8 cellular contexts compared by ENCODE assay signal in genomic region chr7:143263266-143264195, GRCh38. TPM values are rescaled to one million over a fixed set of nuclear protein-coding genes. Genes with fewer than 3 reads are reported as not detected.
DNase-seq lines count a peak whose midpoint lies in the region; ATAC-seq and TF ChIP-seq lines count a peak whose summit lies in the region.

Gene GSTK1 (plus strand): TSS chr7:143263441. CDS start chr7:143263514, 73 bp downstream.

- H3K27me3 ChIP-seq in DND-41 (ENCODE audit: insufficient read depth, low read length, poor library complexity) = no peaks in the 10 kb centered on the region
- no peaks in the 10 kb centered on the region for H3K27me3 ChIP-seq in SJSA1 (replicated peaks)
- H3K27me3 ChIP-seq in neuronal stem cell (ENCODE audit: control insufficient read depth in 3 of 3, insufficient read depth in 3 of 3, low read depth in 1 of 3, low read length in 3 of 3) = no peaks in the 10 kb centered on the region

- H2BK120ac ChIP-seq in neuronal stem cell (ENCODE audit: low read depth, low read length) = no peak within 1 kb of the TSS

- H3K4me3 ChIP-seq in DND-41 (ENCODE audit: low read depth in 1 of 2, low read length in 2 of 2) (peak within 1 kb of the TSS; percentile 51 to 74), SJSA1 (peak within 1 kb of the TSS; percentile 68), neuronal stem cell (ENCODE audit: low read length in 2 of 2) (peak within 1 kb of the TSS; percentile 60 to 85)
- H3K4me3 ChIP-seq in Jurkat, Clone E6-1 (ENCODE audit: low read length) = peak within 1 kb of the TSS; percentile 87

- H3K79me1 ChIP-seq in neuronal stem cell (ENCODE audit: low read depth, low read length) = peaks cover 2% of the 10 kb centered on the region

- H3K79me2 ChIP-seq in DND-41 (ENCODE audit: insufficient read depth, low read length) = peaks cover 17% of the 10 kb centered on the region

- H3K4me2 ChIP-seq in DND-41 (ENCODE audit: insufficient read depth, low read length) (peak within 1 kb of the TSS; percentile 93), neuronal stem cell (ENCODE audit: insufficient read depth, low read length, poor library complexity, severe bottlenecking) (peak within 1 kb of the TSS; percentile 71)

- H3K36me3 ChIP-seq in DND-41 (ENCODE audit: insufficient read depth, low read length) (peaks cover 27% of the 10 kb centered on the region), SJSA1 (peaks cover 24% of the 10 kb centered on the region), neuronal stem cell (replicated peaks in 1 of 2; ENCODE audit: control insufficient read depth in 2 of 2, insufficient read depth in 2 of 2, low read length in 2 of 2) (peaks cover 6 to 24% of the 10 kb centered on the region in 2 donors)

- H2AFZ ChIP-seq in DND-41 (ENCODE audit: low read depth, low read length) (peak within 1 kb of the TSS; percentile 89), neuronal stem cell (ENCODE audit: low read length) (peak within 1 kb of the TSS; percentile 94)

- peak within 1 kb of the TSS; percentile 97 for H3K23ac ChIP-seq in neuronal stem cell (ENCODE audit: low read depth, low read length, poor library complexity)

- H3K4me1 ChIP-seq in DND-41 (ENCODE audit: insufficient read depth, low read length) = peaks cover 26% of the 10 kb centered on the region
- peaks cover 9% of the 10 kb centered on the region; the same call in 1 of the 2 replicates for H3K4me1 ChIP-seq in SJSA1 (replicated peaks)
- peaks cover 0 to 4% of the 10 kb centered on the region in 2 donors for H3K4me1 ChIP-seq in neuronal stem cell (ENCODE audit: control insufficient read depth in 2 of 2, insufficient read depth in 1 of 2, low read depth in 1 of 2, low read length in 2 of 2)

- H4K8ac ChIP-seq in neuronal stem cell (ENCODE audit: low read depth, low read length) = no peak within 1 kb of the TSS

- H3K9me3 ChIP-seq in DND-41 (ENCODE audit: insufficient read depth, low read length, severe bottlenecking) (no peaks in the 10 kb centered on the region), SJSA1 (replicated peaks) (no peaks in the 10 kb centered on the region), neuronal stem cell (replicated peaks in 1 of 2; ENCODE audit: control insufficient read depth in 2 of 2, insufficient read depth in 1 of 2, low read depth in 1 of 2, low read length in 2 of 2) (no peaks in the 10 kb centered on the region)

- peak within 1 kb of the TSS; percentile 99 for H3K18ac ChIP-seq in neuronal stem cell (ENCODE audit: low read length)

- TF ChIP-seq CTCF in DND-41 (IDR thresholded peaks at IDR 0.05; ENCODE audit: borderline replicate concordance, extremely low read depth, low read length, poor library complexity, severe bottlenecking) (no peak), subcutaneous adipose tissue (IDR thresholded peaks at IDR 0.05; ENCODE audit: low read depth) (no peak)

- H3K27ac ChIP-seq in DND-41 (ENCODE audit: low read length) (peak within 1 kb of the TSS; percentile 76), SJSA1 (no peak within 1 kb of the TSS; the same call in 1 of the 2 replicates), neuronal stem cell (replicated peaks; ENCODE audit: low read length) (peak within 1 kb of the TSS; percentile 47)

- no peak within 1 kb of the TSS for H2BK12ac ChIP-seq in neuronal stem cell (ENCODE audit: low read length)

- H3K14ac ChIP-seq in neuronal stem cell (ENCODE audit: low read length) = peak within 1 kb of the TSS; percentile 90

- no peaks in the 10 kb centered on the region for H4K20me1 ChIP-seq in DND-41 (ENCODE audit: insufficient read depth, low read length)

- no peak within 1 kb of the TSS for H4K91ac ChIP-seq in neuronal stem cell (ENCODE audit: low read depth, low read length, poor library complexity)

- H2BK15ac ChIP-seq in neuronal stem cell (ENCODE audit: low read length) = peak within 1 kb of the TSS; percentile 81

- H3K9ac ChIP-seq in DND-41 (ENCODE audit: low read depth, low read length) = peak within 1 kb of the TSS; percentile 76
- peak within 1 kb of the TSS; percentile 97 for H3K9ac ChIP-seq in neuronal stem cell (ENCODE audit: low read depth, low read length, poor library complexity)

- peak within 1 kb of the TSS; percentile 61 for H2AK5ac ChIP-seq in neuronal stem cell (ENCODE audit: low read depth, low read length)

- peak within 1 kb of the TSS; percentile 82 for H2BK5ac ChIP-seq in neuronal stem cell (ENCODE audit: low read length)

- ATAC-seq in DND-41 (ENCODE audit: insufficient read depth, low read depth) = peak; percentile 99
- ATAC-seq in GM21619 (IDR thresholded peaks at IDR 0.05; ENCODE audit: unreplicated experiment) = peak; percentile 97

- peak within 1 kb of the TSS; percentile 76 for H3K4ac ChIP-seq in neuronal stem cell (ENCODE audit: low read length)

- WGBS in neuronal stem cell (ENCODE audit: extremely low coverage in 2 of 2, insufficient read length in 2 of 2, insufficient replicate concordance in 1 of 2), 2 donors = no CpG with 5 or more reads among the region's 48 CpGs

- DNase-seq in DND-41 (peak; percentile 87), SJSA1 (ENCODE audit: low read depth in 1 of 2, low spot score in 2 of 2) (peak; percentile 63 to 70), foreskin melanocyte (peak; percentile 62), neuronal stem cell (ENCODE audit: low spot score) (peak; percentile 46)
- DNase-seq in Jurkat, Clone E6-1 (ENCODE audit: low read depth, low spot score) = peak; percentile 52
- DNase-seq in activated naive CD4-positive, alpha-beta T cell (lab: John Stamatoyannopoulos, UW) = peak; percentile 47 to 78 (median 62)

RNA-seq across cellular contexts. Expression of gene GSTK1, which starts in this region (rescaled TPM):
- polyA plus RNA-seq in Jurkat, Clone E6-1 (2012; ENCODE audit: insufficient read depth, insufficient read length) = 120 TPM
- 124 and 131 TPM in 2 replicates for total RNA-seq in SJSA1 (2014; rRNA removed; shearing (Covaris generic))
- 46.1 TPM for polyA plus RNA-seq in neuronal stem cell (2013, experiment 1 of 2)
- 47.0 TPM for polyA plus RNA-seq in neuronal stem cell (2013, experiment 2 of 2)
- 100 to 1,000 TPM; 179 to 264 (median 208) TPM for total RNA-seq in subcutaneous adipose tissue
